Comparison of ENCODE assay signal across 1 cellular context in the genomic region with DNA sequence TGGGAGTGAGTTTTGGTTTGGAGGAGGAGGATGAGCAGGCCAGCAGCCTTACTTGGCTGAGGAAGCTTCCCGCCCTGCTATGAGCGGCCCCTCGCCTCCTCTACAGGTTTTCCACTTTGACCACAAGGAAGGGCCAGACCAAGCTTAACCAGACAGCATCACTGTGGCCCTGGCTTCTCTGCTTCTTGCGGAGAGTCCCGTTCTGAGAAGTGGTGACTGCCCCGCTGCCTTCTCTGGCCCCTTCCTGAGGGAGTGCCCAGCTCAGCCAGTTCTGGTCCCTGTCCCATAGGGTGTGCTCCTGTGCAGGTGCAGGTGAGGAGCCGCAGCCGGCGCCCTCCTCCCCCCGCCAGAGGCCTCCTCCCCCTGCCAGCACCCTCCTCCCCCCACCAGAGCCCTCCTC.
TF ChIP-seq lines count a peak whose summit lies in the region.

No MANE protein-coding gene starts in this region.

TF ChIP-seq in GM23338, 12 proteins besides CTCF, POLR2A, EP300 and RAD21 (continued from another document):
- TF ChIP-seq, protein P1, sequence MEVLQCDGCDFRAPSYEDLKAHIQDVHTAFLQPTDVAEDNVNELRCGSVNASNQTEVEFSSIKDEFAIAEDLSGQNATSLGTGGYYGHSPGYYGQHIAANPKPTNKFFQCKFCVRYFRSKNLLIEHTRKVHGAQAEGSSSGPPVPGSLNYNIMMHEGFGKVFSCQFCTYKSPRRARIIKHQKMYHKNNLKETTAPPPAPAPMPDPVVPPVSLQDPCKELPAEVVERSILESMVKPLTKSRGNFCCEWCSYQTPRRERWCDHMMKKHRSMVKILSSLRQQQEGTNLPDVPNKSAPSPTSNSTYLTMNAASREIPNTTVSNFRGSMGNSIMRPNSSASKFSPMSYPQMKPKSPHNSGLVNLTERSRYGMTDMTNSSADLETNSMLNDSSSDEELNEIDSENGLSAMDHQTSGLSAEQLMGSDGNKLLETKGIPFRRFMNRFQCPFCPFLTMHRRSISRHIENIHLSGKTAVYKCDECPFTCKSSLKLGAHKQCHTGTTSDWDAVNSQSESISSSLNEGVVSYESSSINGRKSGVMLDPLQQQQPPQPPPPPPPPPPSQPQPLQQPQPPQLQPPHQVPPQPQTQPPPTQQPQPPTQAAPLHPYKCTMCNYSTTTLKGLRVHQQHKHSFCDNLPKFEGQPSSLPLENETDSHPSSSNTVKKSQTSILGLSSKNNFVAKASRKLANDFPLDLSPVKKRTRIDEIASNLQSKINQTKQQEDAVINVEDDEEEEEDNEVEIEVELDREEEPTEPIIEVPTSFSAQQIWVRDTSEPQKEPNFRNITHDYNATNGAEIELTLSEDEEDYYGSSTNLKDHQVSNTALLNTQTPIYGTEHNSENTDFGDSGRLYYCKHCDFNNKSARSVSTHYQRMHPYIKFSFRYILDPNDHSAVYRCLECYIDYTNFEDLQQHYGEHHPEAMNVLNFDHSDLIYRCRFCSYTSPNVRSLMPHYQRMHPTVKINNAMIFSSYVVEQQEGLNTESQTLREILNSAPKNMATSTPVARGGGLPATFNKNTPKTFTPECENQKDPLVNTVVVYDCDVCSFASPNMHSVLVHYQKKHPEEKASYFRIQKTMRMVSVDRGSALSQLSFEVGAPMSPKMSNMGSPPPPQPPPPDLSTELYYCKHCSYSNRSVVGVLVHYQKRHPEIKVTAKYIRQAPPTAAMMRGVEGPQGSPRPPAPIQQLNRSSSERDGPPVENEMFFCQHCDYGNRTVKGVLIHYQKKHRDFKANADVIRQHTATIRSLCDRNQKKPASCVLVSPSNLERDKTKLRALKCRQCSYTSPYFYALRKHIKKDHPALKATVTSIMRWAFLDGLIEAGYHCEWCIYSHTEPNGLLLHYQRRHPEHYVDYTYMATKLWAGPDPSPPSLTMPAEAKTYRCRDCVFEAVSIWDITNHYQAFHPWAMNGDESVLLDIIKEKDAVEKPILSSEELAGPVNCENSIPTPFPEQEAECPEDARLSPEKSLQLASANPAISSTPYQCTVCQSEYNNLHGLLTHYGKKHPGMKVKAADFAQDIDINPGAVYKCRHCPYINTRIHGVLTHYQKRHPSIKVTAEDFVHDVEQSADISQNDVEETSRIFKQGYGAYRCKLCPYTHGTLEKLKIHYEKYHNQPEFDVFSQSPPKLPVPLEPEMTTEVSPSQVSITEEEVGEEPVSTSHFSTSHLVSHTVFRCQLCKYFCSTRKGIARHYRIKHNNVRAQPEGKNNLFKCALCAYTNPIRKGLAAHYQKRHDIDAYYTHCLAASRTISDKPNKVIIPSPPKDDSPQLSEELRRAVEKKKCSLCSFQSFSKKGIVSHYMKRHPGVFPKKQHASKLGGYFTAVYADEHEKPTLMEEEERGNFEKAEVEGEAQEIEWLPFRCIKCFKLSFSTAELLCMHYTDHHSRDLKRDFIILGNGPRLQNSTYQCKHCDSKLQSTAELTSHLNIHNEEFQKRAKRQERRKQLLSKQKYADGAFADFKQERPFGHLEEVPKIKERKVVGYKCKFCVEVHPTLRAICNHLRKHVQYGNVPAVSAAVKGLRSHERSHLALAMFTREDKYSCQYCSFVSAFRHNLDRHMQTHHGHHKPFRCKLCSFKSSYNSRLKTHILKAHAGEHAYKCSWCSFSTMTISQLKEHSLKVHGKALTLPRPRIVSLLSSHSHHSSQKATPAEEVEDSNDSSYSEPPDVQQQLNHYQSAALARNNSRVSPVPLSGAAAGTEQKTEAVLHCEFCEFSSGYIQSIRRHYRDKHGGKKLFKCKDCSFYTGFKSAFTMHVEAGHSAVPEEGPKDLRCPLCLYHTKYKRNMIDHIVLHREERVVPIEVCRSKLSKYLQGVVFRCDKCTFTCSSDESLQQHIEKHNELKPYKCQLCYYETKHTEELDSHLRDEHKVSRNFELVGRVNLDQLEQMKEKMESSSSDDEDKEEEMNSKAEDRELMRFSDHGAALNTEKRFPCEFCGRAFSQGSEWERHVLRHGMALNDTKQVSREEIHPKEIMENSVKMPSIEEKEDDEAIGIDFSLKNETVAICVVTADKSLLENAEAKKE (CRISPR knock-in tag; IDR thresholded peaks at IDR 0.05) = no peak
- no peak for TF ChIP-seq POLR2AphosphoS5 (IDR thresholded peaks at IDR 0.05; ENCODE audit: low read depth)
- TF ChIP-seq ZNF114 (CRISPR knock-in tag; IDR thresholded peaks at IDR 0.05) = no peak
